Comparison of ENCODE assay signal across 8 cellular contexts in the genomic region with DNA sequence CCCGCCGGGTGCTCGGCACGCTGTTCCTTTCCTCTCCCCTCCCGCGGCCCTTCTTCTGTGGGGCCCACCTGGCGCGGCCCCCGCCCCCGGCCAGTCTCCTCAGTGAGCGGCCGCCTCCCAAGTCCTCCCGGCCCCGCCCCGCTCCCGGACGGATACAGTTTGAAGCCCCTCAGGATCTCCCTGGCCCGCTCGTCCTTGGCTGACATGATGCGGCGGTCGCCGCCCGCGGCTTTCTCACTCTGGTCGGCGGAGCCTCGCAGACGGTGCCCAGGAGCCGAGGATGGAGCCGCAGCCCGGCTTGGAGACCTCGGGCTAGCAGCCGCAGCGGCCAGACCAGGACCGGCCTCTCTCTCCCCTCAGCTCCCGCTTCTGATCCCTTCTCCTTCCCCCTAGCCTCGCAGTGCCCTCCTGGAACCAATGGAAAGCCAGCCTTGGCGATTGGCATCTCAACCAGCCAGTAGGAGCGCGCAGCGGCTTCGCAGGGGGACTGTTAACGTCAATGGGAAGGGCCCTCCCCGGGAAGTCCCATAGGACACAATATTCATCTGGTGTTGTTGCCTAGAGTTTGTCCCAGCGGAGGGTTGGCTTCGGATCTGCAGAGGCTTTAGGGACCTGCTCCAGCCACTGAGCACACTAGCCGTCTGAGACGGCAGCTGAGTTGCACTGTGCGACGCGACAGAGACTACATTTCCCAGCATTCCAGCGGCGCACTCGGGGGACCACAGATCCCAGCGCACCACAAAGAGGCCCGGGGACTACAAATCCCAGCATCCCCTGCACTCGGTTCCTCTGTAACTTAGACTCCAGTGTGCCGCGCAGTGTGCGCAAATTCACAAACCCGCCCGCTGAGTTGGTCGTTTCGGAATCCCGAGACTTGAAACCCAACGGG. TPM values are rescaled to one million over a fixed set of nuclear protein-coding genes. Genes with fewer than 3 reads are reported as not detected.
DNase-seq lines count a peak whose midpoint lies in the region; ATAC-seq, FAIRE-seq and TF ChIP-seq lines count a peak whose summit lies in the region.

PDE6D (minus strand) TSS at position 374 of the 889 bp plus-strand sequence; CDS start at position 206, 168 bp downstream.

- peak within 1 kb of the TSS; percentile 73 to 98 (median 97) for H3K4me3 ChIP-seq in keratinocyte (ENCODE audit: control insufficient read depth in 2 of 3, extremely low read depth in 1 of 3, insufficient read depth in 2 of 3, low read depth in 1 of 3, low read length in 3 of 3)

- no peaks in the 10 kb centered on the region for H3K36me3 Mint-ChIP-seq in chondrocyte (ENCODE audit: low read depth)

- DNase-seq in AML-193 (lab: John Stamatoyannopoulos, UW) (peak; percentile 88 to 90), NCI-H510A treated with DMSO at 0.1 percent for 48 hours (lab: John Stamatoyannopoulos, UW) (peak; percentile 100), chondrocyte (ENCODE audit: low spot score) (peak; percentile 99), keratinocyte (ENCODE audit: low read depth, low spot score) (peak; percentile 79)
- DNase-seq in activated CD4-positive, alpha-beta T cell treated with anti-CD3 and anti-CD28 coated beads for 24 hours (ENCODE audit: low read depth in 2 of 2), result peak; percentile 94 to 96
- peak; percentile 90 to 97 for DNase-seq in stimulated activated CD4-positive, alpha-beta T cell treated with anti-CD3 and anti-CD28 coated beads, Interleukin-15, amount 100 ng/mL, for 1 hour (ENCODE audit: low read depth in 1 of 2, low spot score in 1 of 2)

- H3K4me1 Mint-ChIP-seq in chondrocyte (ENCODE audit: low read depth), result peaks cover 41% of the 10 kb centered on the region

- no peaks in the 10 kb centered on the region for H3K36me3 ChIP-seq in keratinocyte (ENCODE audit: control insufficient read depth in 2 of 2, extremely low read depth in 1 of 2, insufficient read depth in 2 of 2, low read length in 2 of 2)

- H3K27ac ChIP-seq in keratinocyte (ENCODE audit: control insufficient read depth, insufficient read depth, low read length), result peak within 1 kb of the TSS; percentile 85

- peak within 1 kb of the TSS; percentile 92 for H3K4me3 Mint-ChIP-seq in chondrocyte (ENCODE audit: unreplicated experiment)

- no peaks in the 10 kb centered on the region for H3K9me1 ChIP-seq in keratinocyte (ENCODE audit: control insufficient read depth, extremely low read depth, insufficient read depth, low read length)

- no peaks in the 10 kb centered on the region for H3K9me3 Mint-ChIP-seq in chondrocyte (ENCODE audit: low read depth)

- H3K4me1 ChIP-seq in keratinocyte (ENCODE audit: control insufficient read depth, extremely low read depth, insufficient read depth, low read length), result peaks cover 21% of the 10 kb centered on the region

- H3K4me2 ChIP-seq in keratinocyte (ENCODE audit: control insufficient read depth, extremely low read depth, insufficient read depth, low read depth, low read length), result peak within 1 kb of the TSS; percentile 98

- no peaks in the 10 kb centered on the region for H3K27me3 ChIP-seq in keratinocyte (ENCODE audit: control insufficient read depth, extremely low read depth, insufficient read depth, low read length)

- H3K27ac Mint-ChIP-seq in chondrocyte (ENCODE audit: unreplicated experiment), result peak within 1 kb of the TSS; percentile 96

- H3K9ac ChIP-seq in keratinocyte (ENCODE audit: control insufficient read depth, extremely low read depth, insufficient read depth, low read length), result peak within 1 kb of the TSS; percentile 87

- no peaks in the 10 kb centered on the region for H4K20me1 ChIP-seq in keratinocyte (ENCODE audit: control insufficient read depth, extremely low read depth, insufficient read depth, low read length)

- H2AFZ ChIP-seq in keratinocyte (ENCODE audit: control insufficient read depth, low read length), result peak within 1 kb of the TSS; percentile 99

- H3K79me2 ChIP-seq in keratinocyte (ENCODE audit: control insufficient read depth, insufficient read depth, low read length), result peaks cover 16% of the 10 kb centered on the region

- dilution Hi-C loops in keratinocyte (cut with MboI; ENCODE audit: extremely low pct_ligation_motif_present, low sequenced_read_pairs), result no loop called here

- TF ChIP-seq POLR2A in GM19193 (IDR thresholded peaks at IDR 0.05; ENCODE audit: extremely low read depth, insufficient read depth, insufficient read length), result peak; percentile 80

- no peaks in the 10 kb centered on the region for H3K9me3 ChIP-seq in keratinocyte (ENCODE audit: control insufficient read depth, low read depth, low read length)

- FAIRE-seq in keratinocyte (lab: Jason Lieb, UNC), result peak; percentile 95

- no peaks in the 10 kb centered on the region for H3K27me3 Mint-ChIP-seq in chondrocyte (ENCODE audit: low read depth)

- TF ChIP-seq CTCF in chondrocyte (IDR thresholded peaks at IDR 0.05), result no peak
- TF ChIP-seq CTCF in keratinocyte (optimal IDR thresholded peaks at IDR 0.05 in 1 of 3, IDR thresholded peaks at IDR 0.05 in 1 of 3, conservative IDR thresholded peaks at IDR 0.05 in 1 of 3; ENCODE audit: extremely low read depth in 1 of 3, insufficient read depth in 2 of 3, low read length in 3 of 3), result no peak

- ATAC-seq in HG03439 (IDR thresholded peaks at IDR 0.05; ENCODE audit: unreplicated experiment), result peak; percentile 85

RNA-seq across cellular contexts. Expression of gene PDE6D, which starts in this region (rescaled TPM):
- total RNA-seq in chondrocyte, result 17.5 to 24.0 TPM (median 21.9 TPM) in 3 replicates
- polyA plus RNA-seq in keratinocyte, result 24.5 to 33.6 TPM (median 31.6 TPM) in 3 replicates
- 5.3 TPM for polyA plus RNA-seq in keratinocyte (2011; ENCODE audit: low read depth)
- polyA plus RNA-seq in keratinocyte (2011; cell fraction: cytosol; rRNA removed), result 27.3 and 43.9 TPM in 2 replicates
- 15.9 and 17.9 TPM in 2 replicates for polyA plus RNA-seq in keratinocyte (2011; cell fraction: nucleus; rRNA removed)
- polyA plus RNA-seq in keratinocyte (2012; ENCODE audit: low replicate concordance), result 12.9 and 18.9 TPM in 2 replicates
- polyA minus RNA-seq in keratinocyte, result 9.2 to 12.4 TPM (median 12.1 TPM) in 3 replicates
- 9.8 TPM for polyA minus RNA-seq in keratinocyte (2011; cell fraction: cytosol; rRNA and poly(A)+ RNA removed)
- polyA minus RNA-seq in keratinocyte (2011; cell fraction: nucleus; rRNA and poly(A)+ RNA removed), result 2.3 and 7.1 TPM in 2 replicates

Comparison
In these comparisons a context has a peak if more than half of its experiments do, and no peak if none do; other contexts are left out.
1. Peak in every context shown above with its lines: DNase-seq, ATAC-seq, H3K4me3 ChIP-seq and H3K27ac ChIP-seq.